Comparison of ENCODE assay signal across 8 cellular contexts in the genomic region with DNA sequence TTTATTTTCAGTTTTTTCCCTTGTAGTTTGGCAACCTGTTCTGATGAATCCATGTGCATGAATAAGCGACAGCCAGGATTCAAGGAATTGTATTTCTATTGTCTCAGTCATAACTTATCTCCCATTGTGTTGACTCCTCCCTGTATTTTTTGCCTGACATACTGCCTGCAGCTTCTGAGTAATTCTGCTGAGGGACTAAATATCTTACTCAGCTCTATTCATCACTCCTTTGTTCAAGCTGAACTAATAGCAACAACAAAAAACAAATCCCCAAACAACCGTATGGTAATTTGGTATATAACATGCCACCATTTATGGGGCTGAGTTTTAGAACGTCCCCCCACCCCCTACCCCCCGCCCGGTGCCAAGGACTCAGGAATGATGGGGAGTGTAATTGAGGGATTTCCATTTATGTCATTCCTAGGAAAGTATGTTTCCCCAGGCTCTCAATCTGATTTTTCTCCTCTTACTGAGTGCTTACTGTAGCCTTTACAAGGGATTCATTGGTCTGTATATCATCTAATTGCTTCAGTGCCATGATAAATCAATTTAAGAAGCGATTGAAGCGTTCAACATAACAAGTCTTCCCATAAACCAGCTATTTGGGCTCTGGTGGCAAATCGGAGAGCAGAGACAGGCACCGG. TPM values are rescaled to one million over a fixed set of nuclear protein-coding genes. Genes with fewer than 3 reads are reported as not detected.
DNase-seq lines count a peak whose midpoint lies in the region; ATAC-seq and TF ChIP-seq lines count a peak whose summit lies in the region.

No MANE protein-coding gene starts in this region.

- peak overlapping the region; percentile 80 for H3K4me2 ChIP-seq in hepatocyte

- intact Hi-C loops in activated B cell treated with CpG ODN at 0.5 μM for 24 hours (cut with micrococcal nuclease): no loop called here

- peaks cover 41% of the 10 kb centered on the region for H3K4me1 Mint-ChIP-seq in activated T-cell treated with anti-CD3 and anti-CD28 coated beads, Interleukin-2, amount 50 U/mL, for 24 hours (ENCODE audit: low read depth)
- H3K4me1 Mint-ChIP-seq in activated B cell treated with CpG ODN at 0.5 μM for 24 hours: peaks cover 83% of the 10 kb centered on the region
- H3K4me1 Mint-ChIP-seq in stimulated activated naive B cell treated with anti-CD40 and anti-IgM and Interleukin-4, amounts not matched to agents 10 μg/mL and 1 μg/mL and 100 μg/mL, for 72 hours: peaks cover 52 to 77% of the 10 kb centered on the region in 2 donors

- H3K4me3 Mint-ChIP-seq in activated T-cell treated with anti-CD3 and anti-CD28 coated beads, Interleukin-2, amount 50 U/mL, for 24 hours: peak overlapping the region; percentile 79
- peak overlapping the region; percentile 90 for H3K4me3 Mint-ChIP-seq in activated B cell treated with CpG ODN at 0.5 μM for 24 hours
- peak overlapping the region; percentile 91 to 99 for H3K4me3 Mint-ChIP-seq in stimulated activated naive B cell treated with anti-CD40 and anti-IgM and Interleukin-4, amounts not matched to agents 10 μg/mL and 1 μg/mL and 100 μg/mL, for 72 hours

- H3K27ac Mint-ChIP-seq in activated T-cell treated with anti-CD3 and anti-CD28 coated beads, Interleukin-2, amount 50 U/mL, for 24 hours: peak overlapping the region; percentile 90
- H3K27ac Mint-ChIP-seq in activated B cell treated with CpG ODN at 0.5 μM for 24 hours: peak overlapping the region; percentile 89
- H3K27ac Mint-ChIP-seq in stimulated activated naive B cell treated with anti-CD40 and anti-IgM and Interleukin-4, amounts not matched to agents 10 μg/mL and 1 μg/mL and 100 μg/mL, for 72 hours: peak overlapping the region; percentile 96

- POLR2A ChIA-PET in activated B cell treated with CpG ODN at 0.5 μM for 24 hours (lab: Charles Lee): interaction anchor here (1.0 to 2.7 kb wide), 11 partner anchors 23 to 424 kb away, joined by 3 to 19 read pairs (median 6); a partner anchor contains a TSS

- H4K20me1 ChIP-seq in hepatocyte (ENCODE audit: insufficient read depth, poor library complexity, severe bottlenecking): no peaks in the 10 kb centered on the region

- peak overlapping the region; percentile 61 for H2AFZ ChIP-seq in hepatocyte

- 25% methylated on average over 9 of the region's 9 CpGs for WGBS in hepatocyte (ENCODE audit: low lambda C conversion rate, missing lambda C conversion rate)

- TF ChIP-seq CTCF in activated B cell treated with CpG ODN at 0.5 μM for 24 hours (IDR thresholded peaks at IDR 0.05) (no peak), hepatocyte (IDR thresholded peaks at IDR 0.05; ENCODE audit: poor library complexity) (no peak)

- H3K27ac ChIP-seq in hepatocyte: peak overlapping the region; percentile 86

- ATAC-seq in activated B cell treated with CpG ODN at 0.5 μM for 24 hours (ENCODE audit: low read depth): no peak
- peak; percentile 8 to 19 for ATAC-seq in stimulated activated naive B cell treated with anti-CD40 and anti-IgM and Interleukin-4, amounts not matched to agents 10 μg/mL and 1 μg/mL and 100 μg/mL, for 72 hours (replicated peaks)
- no peak for ATAC-seq in HG03097 (IDR thresholded peaks at IDR 0.05; ENCODE audit: low FRiP score, unreplicated experiment)

- H3K27me3 ChIP-seq in hepatocyte: no peaks in the 10 kb centered on the region

- H3K4me1 ChIP-seq in hepatocyte (ENCODE audit: insufficient read depth): peaks cover 3% of the 10 kb centered on the region

- CTCF ChIA-PET in activated B cell treated with CpG ODN at 0.5 μM for 24 hours (lab: Charles Lee): interaction anchor here (0.7 to 6.8 kb wide), 42 partner anchors 10 to 431 kb away, joined by 3 to 101 read pairs (median 6); a partner anchor contains a TSS

- H3K9me3 Mint-ChIP-seq in activated T-cell treated with anti-CD3 and anti-CD28 coated beads, Interleukin-2, amount 50 U/mL, for 24 hours: no peaks in the 10 kb centered on the region
- peaks cover 6% of the 10 kb centered on the region for H3K9me3 Mint-ChIP-seq in activated B cell treated with CpG ODN at 0.5 μM for 24 hours
- H3K9me3 Mint-ChIP-seq in stimulated activated naive B cell treated with anti-CD40 and anti-IgM and Interleukin-4, amounts not matched to agents 10 μg/mL and 1 μg/mL and 100 μg/mL, for 72 hours: peaks cover 0 to 3% of the 10 kb centered on the region in 2 donors

- no peaks in the 10 kb centered on the region for H3K36me3 Mint-ChIP-seq in activated T-cell treated with anti-CD3 and anti-CD28 coated beads, Interleukin-2, amount 50 U/mL, for 24 hours (ENCODE audit: low read depth)
- peaks cover 5% of the 10 kb centered on the region for H3K36me3 Mint-ChIP-seq in activated B cell treated with CpG ODN at 0.5 μM for 24 hours (ENCODE audit: low read depth)
- H3K36me3 Mint-ChIP-seq in stimulated activated naive B cell treated with anti-CD40 and anti-IgM and Interleukin-4, amounts not matched to agents 10 μg/mL and 1 μg/mL and 100 μg/mL, for 72 hours: no peaks in the 10 kb centered on the region

- no peaks in the 10 kb centered on the region for H3K9me3 ChIP-seq in hepatocyte (ENCODE audit: low read depth)

- no peaks in the 10 kb centered on the region for H3K36me3 ChIP-seq in hepatocyte (replicated peaks; ENCODE audit: insufficient read depth, low read depth)

- no peaks in the 10 kb centered on the region for H3K9me2 ChIP-seq in hepatocyte (replicated peaks; ENCODE audit: insufficient read depth)

- no peaks in the 10 kb centered on the region for H3K27me3 Mint-ChIP-seq in activated T-cell treated with anti-CD3 and anti-CD28 coated beads, Interleukin-2, amount 50 U/mL, for 24 hours
- H3K27me3 Mint-ChIP-seq in activated B cell treated with CpG ODN at 0.5 μM for 24 hours: no peaks in the 10 kb centered on the region
- no peaks in the 10 kb centered on the region for H3K27me3 Mint-ChIP-seq in stimulated activated naive B cell treated with anti-CD40 and anti-IgM and Interleukin-4, amounts not matched to agents 10 μg/mL and 1 μg/mL and 100 μg/mL, for 72 hours

- no peak for DNase-seq in activated T-cell treated with anti-CD3 and anti-CD28 coated beads, Interleukin-2, amount 50 U/mL, for 24 hours
- DNase-seq in activated T-cell treated with anti-CD3 and anti-CD28 coated beads, Interleukin-2, amount 50 U/mL, for 1 hour: no peak
- DNase-seq in activated B cell treated with CpG ODN at 0.5 μM for 24 hours (no peak), hepatocyte (ENCODE audit: low spot score) (no peak), mucosa of gallbladder (ENCODE audit: low spot score) (no peak), UCSD-AML1 (lab: John Stamatoyannopoulos, UW; ENCODE audit: unreplicated experiment) (no peak)
- DNase-seq in stimulated activated naive B cell treated with anti-CD40 and anti-IgM and Interleukin-4, amounts not matched to agents 10 μg/mL and 1 μg/mL and 100 μg/mL, for 72 hours: no peak

- peak overlapping the region; percentile 23 for H3K4me3 ChIP-seq in hepatocyte

- H3K79me2 ChIP-seq in hepatocyte: no peaks in the 10 kb centered on the region

RNA-seq across cellular contexts. Expression of a gene that starts 40.9 kb away (rescaled TPM):
- total RNA-seq in activated B cell treated with CpG ODN at 0.5 μM for 24 hours (106 and 130 TPM in 2 replicates), hepatocyte (236 and 281 TPM in 2 replicates), mucosa of gallbladder (379 TPM)
- 155 and 208 TPM in 2 replicates for polyA plus RNA-seq in hepatocyte

RNA-seq across cellular contexts. Expression of a gene that starts 55.6 kb away (rescaled TPM):
- total RNA-seq in activated B cell treated with CpG ODN at 0.5 μM for 24 hours (135 and 149 TPM in 2 replicates), hepatocyte (33.9 and 37.6 TPM in 2 replicates), mucosa of gallbladder (17.1 TPM)
- 18.3 and 23.4 TPM in 2 replicates for polyA plus RNA-seq in hepatocyte

Comparison
In these comparisons a context has a peak if more than half of its experiments do, and no peak if none do; other contexts are left out.
1. ATAC-seq: peak in stimulated activated naive B cell treated with anti-CD40 and anti-IgM and Interleukin-4, amounts not matched to agents 10 μg/mL and 1 μg/mL and 100 μg/mL, for 72 hours (2 of 2); none in activated B cell treated with CpG ODN at 0.5 μM for 24 hours (single experiment) and HG03097 (single experiment).
2. Peak in every context shown above with its lines, with median percentiles within 50 percentile points of each other: H3K27ac Mint-ChIP-seq and H3K4me3 Mint-ChIP-seq.